8 cellular contexts compared by ENCODE assay signal in genomic region chr6:7673063-7673536, GRCh38. TPM values are rescaled to one million over a fixed set of nuclear protein-coding genes. Genes with fewer than 3 reads are reported as not detected.
DNase-seq lines count a peak whose midpoint lies in the region; ATAC-seq and TF ChIP-seq lines count a peak whose summit lies in the region.

No MANE protein-coding gene starts in this region.

- no peak overlapping the region for H3K27ac ChIP-seq in fibroblast of lung (ENCODE audit: insufficient read depth, low read length)
- no peak overlapping the region for H3K27ac ChIP-seq in CD8-positive, alpha-beta memory T cell (ENCODE audit: low read depth, low read length)

- H3K79me2 ChIP-seq in fibroblast of lung (ENCODE audit: control insufficient read depth, insufficient read depth, low read length): no peaks in the 10 kb centered on the region

- H2AFZ ChIP-seq in fibroblast of lung (ENCODE audit: low read length): peak overlapping the region; percentile 15

- CTCF ChIA-PET in CD8-positive, alpha-beta memory T cell (lab: Charles Lee): no interaction called here

- H3K4me2 ChIP-seq in fibroblast of lung (ENCODE audit: extremely low read depth, insufficient read depth, low read length): peak overlapping the region; percentile 25

- TF ChIP-seq CTCF in fibroblast of lung (conservative IDR thresholded peaks at IDR 0.05 in 1 of 2, IDR thresholded peaks at IDR 0.05 in 1 of 2; ENCODE audit: low read depth in 1 of 2, low read length in 2 of 2) (no peak), omental fat pad (IDR thresholded peaks at IDR 0.05) (no peak)

- H3K4me1 ChIP-seq in fibroblast of lung (ENCODE audit: control insufficient read depth, extremely low read depth, insufficient read depth, low read length): peaks cover 2% of the 10 kb centered on the region
- no peaks in the 10 kb centered on the region for H3K4me1 ChIP-seq in CD8-positive, alpha-beta memory T cell (ENCODE audit: insufficient read depth, low read length)

- POLR2A ChIA-PET in CD8-positive, alpha-beta memory T cell (lab: Charles Lee): no interaction called here

- no peaks in the 10 kb centered on the region for H3K36me3 ChIP-seq in fibroblast of lung (ENCODE audit: control insufficient read depth, insufficient read depth, low read length)
- no peaks in the 10 kb centered on the region for H3K36me3 ChIP-seq in CD8-positive, alpha-beta memory T cell (ENCODE audit: insufficient read depth, low read length)

- no peaks in the 10 kb centered on the region for H3K9me3 ChIP-seq in fibroblast of lung (ENCODE audit: control insufficient read depth, insufficient read depth, low read depth, low read length)
- H3K9me3 ChIP-seq in CD8-positive, alpha-beta memory T cell (ENCODE audit: low read length): no peaks in the 10 kb centered on the region

- H3K4me3 ChIP-seq in fibroblast of lung (replicated peaks in 1 of 4; ENCODE audit: control extremely low read depth in 1 of 4, insufficient read depth in 1 of 4, low read depth in 3 of 4, low read length in 4 of 4): peak overlapping the region in 1 of 4 experiments; percentile 40
- no peak overlapping the region for H3K4me3 ChIP-seq in CD8-positive, alpha-beta memory T cell (ENCODE audit: low read length)

- ATAC-seq in omental fat pad (ENCODE audit: low FRiP score) (peak; percentile 93), HG03025 (IDR thresholded peaks at IDR 0.05; ENCODE audit: low FRiP score, unreplicated experiment) (no peak), HG03442 (IDR thresholded peaks at IDR 0.05; ENCODE audit: unreplicated experiment) (no peak)

- H3K27me3 ChIP-seq in fibroblast of lung (ENCODE audit: control insufficient read depth, insufficient read depth, low read length): no peaks in the 10 kb centered on the region
- H3K27me3 ChIP-seq in CD8-positive, alpha-beta memory T cell (ENCODE audit: insufficient read depth, low read length, poor library complexity, severe bottlenecking): no peaks in the 10 kb centered on the region

- DNase-seq in COLO829 (ENCODE audit: low spot score) (peak; percentile 75), NCI-H748 (lab: John Stamatoyannopoulos, UW; ENCODE audit: unreplicated experiment) (peak; percentile 95), fibroblast of lung (ENCODE audit: low read depth in 2 of 2) (peak; percentile 26 to 47), omental fat pad (ENCODE audit: low spot score) (no peak)
- no peak for DNase-seq in activated CD4-positive, alpha-beta T cell treated with anti-CD3 and anti-CD28 coated beads, Interleukin-2, amount 50 U/mL, for 48 hours
- DNase-seq in CD8-positive, alpha-beta memory T cell: no peak

- H3K9ac ChIP-seq in fibroblast of lung (ENCODE audit: insufficient read depth, low read length): no peak overlapping the region

- peaks cover 4 to 20% of the 10 kb centered on the region in 2 donors for H3K27me3 Mint-ChIP-seq in CD8-positive, alpha-beta memory T cell

- no peak overlapping the region for H3K27ac Mint-ChIP-seq in CD8-positive, alpha-beta memory T cell

- H3K36me3 Mint-ChIP-seq in CD8-positive, alpha-beta memory T cell: no peaks in the 10 kb centered on the region

- no peaks in the 10 kb centered on the region for H3K4me1 Mint-ChIP-seq in CD8-positive, alpha-beta memory T cell

- H3K4me3 Mint-ChIP-seq in CD8-positive, alpha-beta memory T cell: no peak overlapping the region

- no peaks in the 10 kb centered on the region for H4K20me1 ChIP-seq in fibroblast of lung (ENCODE audit: control insufficient read depth, extremely low read depth, insufficient read depth, low read length)

- peaks cover 0 to 3% (median 0%) of the 10 kb centered on the region in 5 donors for H3K9me3 Mint-ChIP-seq in CD8-positive, alpha-beta memory T cell

RNA-seq across cellular contexts. Expression of gene BMP6, which starts 52.8 kb away (rescaled TPM):
- total RNA-seq in fibroblast of lung (under 0.01 TPM in 2 replicates), omental fat pad (10 to 100 TPM in 3 of 4 donors, 1 to 10 TPM in 1; 4.6 to 72.2 (median 20.7) TPM)
- polyA plus RNA-seq in fibroblast of lung: 0.09 and 0.20 TPM in 2 replicates
- polyA plus RNA-seq in fibroblast of lung (2012): 0.09 and 0.17 TPM in 2 replicates
- not detected in 2 replicates for polyA minus RNA-seq in fibroblast of lung (ENCODE audit: low replicate concordance)
- not detected for total RNA-seq in CD8-positive, alpha-beta memory T cell
- not detected for polyA plus RNA-seq in CD8-positive, alpha-beta memory T cell

Comparison
In these comparisons a context has a peak if more than half of its experiments do, and no peak if none do; other contexts are left out.
1. DNase-seq: peak in COLO829 (single experiment), NCI-H748 (single experiment) and fibroblast of lung (2 of 2); none in omental fat pad (single experiment), activated CD4-positive, alpha-beta T cell treated with anti-CD3 and anti-CD28 coated beads, Interleukin-2, amount 50 U/mL, for 48 hours (0 of 2) and CD8-positive, alpha-beta memory T cell (0 of 5).